8 cellular contexts compared by ENCODE assay signal in the genomic region with DNA sequence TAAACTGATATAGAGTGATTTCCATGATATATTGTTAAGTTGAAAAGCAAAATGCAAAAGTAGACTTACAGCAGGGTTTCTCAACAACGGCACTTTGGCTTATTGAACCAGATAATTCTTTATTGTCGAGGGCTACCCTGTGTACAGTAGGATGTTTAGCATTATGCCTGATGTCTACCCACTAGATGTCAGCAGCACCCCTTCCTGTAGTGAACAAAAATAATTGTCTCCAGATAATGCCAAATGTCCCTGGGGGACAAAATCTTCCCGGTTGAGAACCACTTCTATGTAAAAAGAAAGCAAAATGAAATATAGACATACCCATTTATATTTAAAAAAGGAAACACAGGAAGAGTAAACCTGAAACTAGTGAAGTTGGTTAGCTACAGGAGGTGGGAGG. TPM values are rescaled to one million over a fixed set of nuclear protein-coding genes. Genes with fewer than 3 reads are reported as not detected.
DNase-seq lines count a peak whose midpoint lies in the region; ATAC-seq, FAIRE-seq and TF ChIP-seq lines count a peak whose summit lies in the region.

No MANE protein-coding gene starts in this region.

- no peak for TF ChIP-seq EP300 in stomach (IDR thresholded peaks at IDR 0.05)

- intact Hi-C loops in stomach (cut with DNase I; ENCODE audit: low total_unique reads) = no loop called here

- no peak overlapping the region for H3K4me3 ChIP-seq in DND-41 (ENCODE audit: low read depth in 1 of 2, low read length in 2 of 2)
- H3K4me3 ChIP-seq in HL-60 (replicated peaks; ENCODE audit: insufficient read depth, low read length) = no peak overlapping the region
- H3K4me3 ChIP-seq in astrocyte (ENCODE audit: insufficient read depth, low read depth, low read length) = no peak overlapping the region
- H3K4me3 ChIP-seq in stomach = no peak overlapping the region

- no peak overlapping the region for H3K4me3 Mint-ChIP-seq in astrocyte (ENCODE audit: unreplicated experiment)
- no peak overlapping the region for H3K4me3 Mint-ChIP-seq in stimulated activated effector memory CD8-positive, alpha-beta T cell treated with anti-CD3 and anti-CD28 coated beads, Interleukin-12 subunit alpha, Interleukin-12 subunit beta, amount 100 ng/mL, for 72 hours

- H3K4me2 ChIP-seq in DND-41 (ENCODE audit: insufficient read depth, low read length) = no peak overlapping the region
- H3K4me2 ChIP-seq in astrocyte (ENCODE audit: low read length) = no peak overlapping the region

- no peak overlapping the region for H2AFZ ChIP-seq in DND-41 (ENCODE audit: low read depth, low read length)
- H2AFZ ChIP-seq in astrocyte (ENCODE audit: low read depth, low read length) = no peak overlapping the region

- no peak for ATAC-seq in DND-41 (ENCODE audit: insufficient read depth, low read depth)
- peak; percentile 69 for ATAC-seq in stimulated activated effector memory CD8-positive, alpha-beta T cell treated with anti-CD3 and anti-CD28 coated beads, Interleukin-12 subunit alpha, Interleukin-12 subunit beta, amount 100 ng/mL, for 72 hours

- H3K36me3 Mint-ChIP-seq in astrocyte (ENCODE audit: low read depth, unreplicated experiment) = no peaks in the 10 kb centered on the region
- peaks cover 20% of the 10 kb centered on the region for H3K36me3 Mint-ChIP-seq in stimulated activated effector memory CD8-positive, alpha-beta T cell treated with anti-CD3 and anti-CD28 coated beads, Interleukin-12 subunit alpha, Interleukin-12 subunit beta, amount 100 ng/mL, for 72 hours

- H3K27me3 Mint-ChIP-seq in astrocyte (ENCODE audit: low read depth, unreplicated experiment) = no peaks in the 10 kb centered on the region

- H3K4me1 ChIP-seq in DND-41 (ENCODE audit: insufficient read depth, low read length) (no peaks in the 10 kb centered on the region), astrocyte (ENCODE audit: insufficient read depth, low read length) (no peaks in the 10 kb centered on the region), stomach (no peaks in the 10 kb centered on the region)

- H3K27ac ChIP-seq in DND-41 (ENCODE audit: low read length) = no peak overlapping the region
- no peak overlapping the region for H3K27ac ChIP-seq in HL-60 (replicated peaks)
- no peak overlapping the region for H3K27ac ChIP-seq in astrocyte (ENCODE audit: low read depth, low read length)
- H3K27ac ChIP-seq in caudate nucleus (ENCODE audit: low read depth, low read length) = no peak overlapping the region
- H3K27ac ChIP-seq in stomach = no peak overlapping the region

- no peaks in the 10 kb centered on the region for H3K9me3 Mint-ChIP-seq in astrocyte (ENCODE audit: unreplicated experiment)
- H3K9me3 Mint-ChIP-seq in stimulated activated effector memory CD8-positive, alpha-beta T cell treated with anti-CD3 and anti-CD28 coated beads, Interleukin-12 subunit alpha, Interleukin-12 subunit beta, amount 100 ng/mL, for 72 hours = no peaks in the 10 kb centered on the region

- no peak for DNase-seq in DND-41
- DNase-seq in GM19239 (ENCODE audit: insufficient read length, low spot score) = no peak
- no peak for DNase-seq in HL-60 (ENCODE audit: low read depth in 1 of 2, low spot score in 1 of 2)
- no peak for DNase-seq in astrocyte (ENCODE audit: low read depth)
- DNase-seq in stimulated activated effector memory CD8-positive, alpha-beta T cell treated with anti-CD3 and anti-CD28 coated beads, Interleukin-12 subunit alpha, Interleukin-12 subunit beta, amount 100 ng/mL, for 72 hours (ENCODE audit: low spot score in 2 of 2) = no peak
- DNase-seq in NCI-H1694 (lab: John Stamatoyannopoulos, UW) = no peak
- DNase-seq in caudate nucleus (lab: John Stamatoyannopoulos, UW) = no peak
- DNase-seq in stomach = no peak

- H4K20me1 ChIP-seq in DND-41 (ENCODE audit: insufficient read depth, low read length) = no peaks in the 10 kb centered on the region
- no peaks in the 10 kb centered on the region for H4K20me1 ChIP-seq in astrocyte (ENCODE audit: insufficient read depth, low read length)

- no peak overlapping the region for H3K27ac Mint-ChIP-seq in astrocyte (ENCODE audit: unreplicated experiment)
- peak overlapping the region; percentile 35 for H3K27ac Mint-ChIP-seq in stimulated activated effector memory CD8-positive, alpha-beta T cell treated with anti-CD3 and anti-CD28 coated beads, Interleukin-12 subunit alpha, Interleukin-12 subunit beta, amount 100 ng/mL, for 72 hours

- TF ChIP-seq POLR2A in stomach (IDR thresholded peaks at IDR 0.05) = no peak

- no peaks in the 10 kb centered on the region for H3K9me3 ChIP-seq in DND-41 (ENCODE audit: insufficient read depth, low read length, severe bottlenecking)
- H3K9me3 ChIP-seq in astrocyte (ENCODE audit: insufficient read depth, low read depth, low read length) = no peaks in the 10 kb centered on the region
- no peaks in the 10 kb centered on the region for H3K9me3 ChIP-seq in stomach

- WGBS in stomach, 5 donors = 55 to 71% (median 57%) methylated on average over 3 of the region's 3 CpGs

- H3K36me3 ChIP-seq in DND-41 (ENCODE audit: insufficient read depth, low read length) (no peaks in the 10 kb centered on the region), astrocyte (ENCODE audit: insufficient read depth, low read length) (no peaks in the 10 kb centered on the region), stomach (peaks cover 0 to 7% (median 0%) of the 10 kb centered on the region in 4 donors)

- H3K79me2 ChIP-seq in DND-41 (ENCODE audit: insufficient read depth, low read length) (no peaks in the 10 kb centered on the region), astrocyte (ENCODE audit: insufficient read depth, low read length) (no peaks in the 10 kb centered on the region)

- no peaks in the 10 kb centered on the region for H3K27me3 ChIP-seq in DND-41 (ENCODE audit: insufficient read depth, low read length, poor library complexity)
- no peaks in the 10 kb centered on the region for H3K27me3 ChIP-seq in HL-60 (ENCODE audit: insufficient read depth, poor library complexity, severe bottlenecking)
- H3K27me3 ChIP-seq in astrocyte (ENCODE audit: insufficient read depth, low read length) = no peaks in the 10 kb centered on the region
- H3K27me3 ChIP-seq in stomach = no peaks in the 10 kb centered on the region

- H3K9ac ChIP-seq in DND-41 (ENCODE audit: low read depth, low read length) (no peak overlapping the region), astrocyte (ENCODE audit: low read length) (no peak overlapping the region)

- peak; percentile 69 for FAIRE-seq in GM19239 (lab: Jason Lieb, UNC)
- FAIRE-seq in astrocyte (lab: Jason Lieb, UNC) = no peak

- no peaks in the 10 kb centered on the region for H3K4me1 Mint-ChIP-seq in astrocyte (ENCODE audit: low read depth, unreplicated experiment)
- no peaks in the 10 kb centered on the region for H3K4me1 Mint-ChIP-seq in stimulated activated effector memory CD8-positive, alpha-beta T cell treated with anti-CD3 and anti-CD28 coated beads, Interleukin-12 subunit alpha, Interleukin-12 subunit beta, amount 100 ng/mL, for 72 hours

- TF ChIP-seq CTCF in DND-41 (IDR thresholded peaks at IDR 0.05; ENCODE audit: borderline replicate concordance, extremely low read depth, low read length, poor library complexity, severe bottlenecking) = peak; percentile 34
- peak; percentile 15 for TF ChIP-seq CTCF in HL-60 (IDR thresholded peaks at IDR 0.05; ENCODE audit: insufficient read depth, low read length)
- TF ChIP-seq CTCF in astrocyte (IDR thresholded peaks at IDR 0.05; ENCODE audit: insufficient read depth, low read depth, low read length) = peak; percentile 20
- peak in 1 of 7 experiments; percentile 17 for TF ChIP-seq CTCF in stomach (IDR thresholded peaks at IDR 0.05)

RNA-seq across cellular contexts. Expression of a gene that starts 32.4 kb away (rescaled TPM):
- total RNA-seq in astrocyte (0.09 TPM in 1 of 2 replicates, not detected in the other), stomach (1 to 10 TPM in 2 of 5 donors, under 1 TPM in 2, not detected in 1; 0.58 to 4.9 (median 0.99) TPM)
- polyA plus RNA-seq in stomach = under 1 TPM in 2 of 3 donors, not detected in 1; 0.06 to 0.10 TPM
